ENCODE assay signal across 8 cellular contexts in genomic region chr1:90717665-90718410, GRCh38. TPM values are rescaled to one million over a fixed set of nuclear protein-coding genes. Genes with fewer than 3 reads are reported as not detected.
A peak's percentile ranks its signal among the peaks of the same experiment; 100 is the strongest.
DNase-seq lines count a peak whose midpoint lies in the region; ATAC-seq, FAIRE-seq and TF ChIP-seq lines count a peak whose summit lies in the region.

No MANE protein-coding gene starts in this region.

- POLR2A ChIA-PET in BJ (lab: Charles Lee): no interaction called here

- no peak for ATAC-seq in lower lobe of right lung
- no peak for ATAC-seq in GM19328 (IDR thresholded peaks at IDR 0.05; ENCODE audit: unreplicated experiment)

- H3K4me1 ChIP-seq in HUES6 (ENCODE audit: control insufficient read depth, insufficient read depth, low read length) (peaks cover 25% of the 10 kb centered on the region), lower lobe of right lung (peaks cover 14% of the 10 kb centered on the region), kidney (ENCODE audit: control insufficient read depth in 1 of 2, insufficient read depth in 1 of 2, low read depth in 1 of 2, low read length in 2 of 2) (peaks cover 0 to 5% of the 10 kb centered on the region in 2 donors)

- FAIRE-seq in kidney (lab: Jason Lieb, UNC): no peak

- H3K36me3 ChIP-seq in BJ (ENCODE audit: control insufficient read depth, insufficient read depth, low read length): no peaks in the 10 kb centered on the region
- no peaks in the 10 kb centered on the region for H3K36me3 ChIP-seq in HUES6 (ENCODE audit: control insufficient read depth, insufficient read depth, low read length)
- no peaks in the 10 kb centered on the region for H3K36me3 ChIP-seq in lower lobe of right lung
- H3K36me3 ChIP-seq in kidney (ENCODE audit: control insufficient read depth in 1 of 2, insufficient read depth in 2 of 2, low read length in 2 of 2): no peaks in the 10 kb centered on the region

- no peaks in the 10 kb centered on the region for H3K9me3 ChIP-seq in HUES6 (ENCODE audit: control insufficient read depth, insufficient read depth, low read depth, low read length)
- H3K9me3 ChIP-seq in lower lobe of right lung: no peaks in the 10 kb centered on the region
- H3K9me3 ChIP-seq in kidney (ENCODE audit: control insufficient read depth in 1 of 2, low read length in 2 of 2): no peaks in the 10 kb centered on the region

- DNase-seq in BJ (ENCODE audit: low read depth) (no peak), astrocyte of the spinal cord (ENCODE audit: low read depth, low spot score) (peak; percentile 18), lower lobe of right lung (no peak), NCI-H69 (lab: John Stamatoyannopoulos, UW) (no peak), kidney (no peak)
- DNase-seq in activated CD4-positive, alpha-beta T cell treated with anti-CD3 and anti-CD28 coated beads, Interleukin-2, amount 50 U/mL, for 1 hour: no peak

- H3K27ac ChIP-seq in HUES6 (ENCODE audit: low read depth, low read length): no peak overlapping the region
- no peak overlapping the region for H3K27ac ChIP-seq in lower lobe of right lung
- H3K27ac ChIP-seq in kidney (ENCODE audit: low read depth in 2 of 2, low read length in 2 of 2): no peak overlapping the region

- H3K27me3 ChIP-seq in BJ (ENCODE audit: control insufficient read depth, insufficient read depth, low read length): peaks cover 67% of the 10 kb centered on the region
- peaks cover 100% of the 10 kb centered on the region for H3K27me3 ChIP-seq in HUES6 (ENCODE audit: control insufficient read depth, insufficient read depth, low read length)
- peaks cover 95% of the 10 kb centered on the region for H3K27me3 ChIP-seq in lower lobe of right lung (ENCODE audit: low read depth)

- TF ChIP-seq CTCF in BJ (IDR thresholded peaks at IDR 0.05; ENCODE audit: insufficient read depth, low read depth, low read length) (no peak), astrocyte of the spinal cord (IDR thresholded peaks at IDR 0.05; ENCODE audit: low read depth, low read length) (no peak), lower lobe of right lung (IDR thresholded peaks at IDR 0.05) (no peak), kidney (IDR thresholded peaks at IDR 0.05; ENCODE audit: borderline replicate concordance, extremely low read depth, insufficient read depth) (no peak)

- in situ Hi-C loops in astrocyte of the spinal cord (cut with HindIII; ENCODE audit: low sequenced_read_pairs): no loop called here

- intact Hi-C loops in lower lobe of right lung (cut with DNase I): no loop called here
- intact Hi-C loops in kidney (cut with DNase I): no loop called here

- H3K4me3 ChIP-seq in BJ (ENCODE audit: low read depth, low read length): peak overlapping the region; percentile 26
- H3K4me3 ChIP-seq in HUES6 (ENCODE audit: low read depth, low read length): peak overlapping the region; percentile 64
- peak overlapping the region; percentile 17 for H3K4me3 ChIP-seq in astrocyte of the spinal cord (ENCODE audit: low read depth, low read length)
- H3K4me3 ChIP-seq in lower lobe of right lung: peak overlapping the region; percentile 35
- peak overlapping the region in 1 of 2 donors; percentile 27 for H3K4me3 ChIP-seq in kidney (ENCODE audit: low read length in 2 of 2)

- no peak overlapping the region for H3K9ac ChIP-seq in HUES6 (ENCODE audit: low read length)
- H3K9ac ChIP-seq in kidney (ENCODE audit: low read length in 2 of 2): no peak overlapping the region

- CTCF ChIA-PET in BJ (lab: Yijun Ruan, JAX): interaction anchor here (1.0 to 1.9 kb wide), 2 partner anchors 10 kb away, joined by 3 to 5 read pairs; no protein-coding TSS in a partner anchor

RNA-seq across cellular contexts. Expression of gene BARHL2, which starts 0.7 kb away (rescaled TPM):
- polyA plus RNA-seq in BJ (2011; rRNA removed) (not detected in 2 replicates), kidney (ENCODE audit: insufficient read depth, low read depth, low replicate concordance) (not detected)
- polyA minus RNA-seq in BJ (2011; rRNA and poly(A)+ RNA removed): not detected in 2 replicates
- total RNA-seq in lower lobe of right lung (not detected), kidney (not detected)
